Comparison of ENCODE assay signal across 14 cellular contexts in the genomic region with DNA sequence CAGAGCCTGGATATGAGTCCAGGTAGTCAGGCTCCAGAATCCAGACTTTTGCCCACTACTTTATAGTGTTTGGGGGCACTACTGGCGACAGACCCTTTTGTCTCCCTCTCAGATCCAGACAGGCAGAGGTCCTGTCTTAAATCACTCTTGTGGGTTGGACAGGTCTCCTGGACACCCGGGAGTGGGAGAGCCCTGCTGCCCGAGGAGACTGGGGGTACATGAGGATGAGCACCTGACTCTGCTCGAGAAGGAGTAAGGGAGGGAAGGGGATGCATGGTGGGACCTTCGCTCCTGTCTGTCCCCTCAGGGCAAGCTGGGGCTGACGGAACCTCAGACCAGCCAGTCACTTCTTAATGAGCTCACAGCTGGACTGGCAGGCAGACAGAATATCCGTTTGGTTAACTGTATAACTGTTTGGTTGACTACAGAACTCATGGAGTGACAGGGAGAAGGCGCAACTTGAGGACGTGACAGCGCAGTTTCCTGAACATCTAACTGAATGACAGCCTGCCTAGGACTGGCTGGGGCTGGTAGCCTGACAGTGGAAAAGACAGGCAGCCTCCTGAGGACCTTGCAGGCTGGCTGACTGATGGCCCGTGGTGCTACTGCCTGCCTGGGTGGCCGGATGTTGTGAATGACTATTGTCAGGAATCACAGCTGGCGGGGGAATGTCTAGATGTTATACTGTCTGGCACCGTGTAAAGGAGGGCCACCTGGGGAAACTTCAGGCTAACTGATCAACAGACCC. TPM values are rescaled to one million over a fixed set of nuclear protein-coding genes. Genes with fewer than 3 reads are reported as not detected.
DNase-seq lines count a peak whose midpoint lies in the region; ATAC-seq, FAIRE-seq and TF ChIP-seq lines count a peak whose summit lies in the region.
"Had no signal": no experiment of that assay in that cellular context is flagged by ENCODE, and none has a peak within 500 bp of the region (broad histone marks: within the 10 kb centered on the region; RNA-seq: fewer than 3 reads in every experiment).

No MANE protein-coding gene starts in this region.

- no peaks in the 10 kb centered on the region for H3K27me3 ChIP-seq in HepG2 (ENCODE audit: control insufficient read depth in 1 of 2, insufficient read depth in 2 of 2, low read length in 2 of 2)
- no peaks in the 10 kb centered on the region for H3K27me3 ChIP-seq in right lobe of liver
- no peaks in the 10 kb centered on the region for H3K27me3 ChIP-seq in keratinocyte (ENCODE audit: control insufficient read depth, extremely low read depth, insufficient read depth, low read length)
- peaks cover 0 to 4% of the 10 kb centered on the region in 2 donors for H3K27me3 ChIP-seq in tibial nerve
- H3K27me3 ChIP-seq: vagina had no signal

- H3K4me1 ChIP-seq in HepG2 (ENCODE audit: insufficient read depth, low read length) (peaks cover 17% of the 10 kb centered on the region), right lobe of liver (no peaks in the 10 kb centered on the region), keratinocyte (ENCODE audit: control insufficient read depth, extremely low read depth, insufficient read depth, low read length) (peaks cover 8% of the 10 kb centered on the region), tibial nerve (peaks cover 0 to 19% (median 0%) of the 10 kb centered on the region in 4 donors)

- H3K4me1 Mint-ChIP-seq in WTC11, result peaks cover 40% of the 10 kb centered on the region

- H3K4me2 ChIP-seq in HepG2 (ENCODE audit: low read depth, low read length) (peak overlapping the region; percentile 98), keratinocyte (ENCODE audit: control insufficient read depth, extremely low read depth, insufficient read depth, low read depth, low read length) (no peak overlapping the region)

- H3K36me3 ChIP-seq in HepG2 (replicated peaks in 1 of 2; ENCODE audit: control insufficient read depth in 1 of 2, insufficient read depth in 2 of 2, low read length in 2 of 2) (peaks cover 0 to 4% of the 10 kb centered on the region in 2 experiments; a peak in 1 of 5 replicates), right lobe of liver (no peaks in the 10 kb centered on the region), keratinocyte (ENCODE audit: control insufficient read depth in 2 of 2, extremely low read depth in 1 of 2, insufficient read depth in 2 of 2, low read length in 2 of 2) (peaks cover 0 to 2% of the 10 kb centered on the region in 2 experiments), tibial nerve (peaks cover 0 to 12% (median 0%) of the 10 kb centered on the region in 3 donors)
- H3K36me3 ChIP-seq: vagina had no signal

- WGBS in HepG2 (ENCODE audit: low lambda C conversion rate), result no CpG with 5 or more reads among the region's 14 CpGs
- WGBS in right lobe of liver (ENCODE audit: insufficient coverage, low coverage, low lambda C conversion rate, missing lambda C conversion rate), result 55% methylated on average over 6 of the region's 14 CpGs
- 49 to 60% methylated on average over 5 to 14 of the region's 14 CpGs for WGBS in tibial nerve, 2 donors

- no peaks in the 10 kb centered on the region for H4K20me1 ChIP-seq in HepG2 (ENCODE audit: insufficient read depth, low read length)
- H4K20me1 ChIP-seq in keratinocyte (ENCODE audit: control insufficient read depth, extremely low read depth, insufficient read depth, low read length), result no peaks in the 10 kb centered on the region

- no peak for TF ChIP-seq RAD21 in HepG2 (CRISPR knock-in tag; IDR thresholded peaks at IDR 0.05)

- TF ChIP-seq EP300 in HepG2 (IDR thresholded peaks at IDR 0.05; ENCODE audit: low read depth in 2 of 2, low read length in 2 of 2) (no peak), HepG2 (CRISPR knock-in tag; IDR thresholded peaks at IDR 0.05; ENCODE audit: borderline replicate concordance) (no peak), tibial nerve (IDR thresholded peaks at IDR 0.05) (no peak)

- H3K27ac ChIP-seq in HepG2 (ENCODE audit: extremely low read length, insufficient read depth, low read length) (no peak overlapping the region), right lobe of liver (no peak overlapping the region), keratinocyte (ENCODE audit: control insufficient read depth, insufficient read depth, low read length) (no peak overlapping the region), tibial nerve (peak overlapping the region; percentile 89 to 96 (median 90))

- H2AFZ ChIP-seq in HepG2 (ENCODE audit: low read length) (no peak overlapping the region), keratinocyte (ENCODE audit: control insufficient read depth, low read length) (peak overlapping the region; percentile 3)

- TF ChIP-seq CTCF in HepG2 (CRISPR knock-in tag; IDR thresholded peaks at IDR 0.05), result no peak
- no peak for TF ChIP-seq CTCF in right lobe of liver (IDR thresholded peaks at IDR 0.05)
- no peak for TF ChIP-seq CTCF in WTC11 (IDR thresholded peaks at IDR 0.05)
- no peak for TF ChIP-seq CTCF in keratinocyte (optimal IDR thresholded peaks at IDR 0.05 in 1 of 3, IDR thresholded peaks at IDR 0.05 in 1 of 3, conservative IDR thresholded peaks at IDR 0.05 in 1 of 3; ENCODE audit: extremely low read depth in 1 of 3, insufficient read depth in 2 of 3, low read length in 3 of 3)
- TF ChIP-seq CTCF in tibial nerve (IDR thresholded peaks at IDR 0.05), result no peak

- no peaks in the 10 kb centered on the region for H3K9me3 Mint-ChIP-seq in WTC11

- BruUV-seq in HepG2 (replicated peaks; lab: Mats Ljungman, UMichigan), result no TSS peak

- no peak for TF ChIP-seq POLR2A in HepG2 (IDR thresholded peaks at IDR 0.05; ENCODE audit: insufficient read depth in 1 of 2, low read depth in 2 of 2, low read length in 2 of 2)
- TF ChIP-seq POLR2A in right lobe of liver (IDR thresholded peaks at IDR 0.05), result no peak
- no peak for TF ChIP-seq POLR2A in tibial nerve (IDR thresholded peaks at IDR 0.05)

- FAIRE-seq in HepG2 (lab: Jason Lieb, UNC), result no peak
- FAIRE-seq in keratinocyte (lab: Jason Lieb, UNC), result peak; percentile 23
- no peak for FAIRE-seq in urothelium cell line (lab: Jason Lieb, UNC)
- FAIRE-seq: HTR-8/SVneo had no signal

- peak overlapping the region; percentile 68 for H3K9ac ChIP-seq in HepG2 (ENCODE audit: insufficient read depth, low read depth, low read length)
- no peak overlapping the region for H3K9ac ChIP-seq in keratinocyte (ENCODE audit: control insufficient read depth, extremely low read depth, insufficient read depth, low read length)

- intact Hi-C loops in HepG2 (cut with micrococcal nuclease; ENCODE audit: unreplicated experiment) (no loop called here), right lobe of liver (cut with DNase I) (no loop called here)

- H3K79me2 ChIP-seq in HepG2 (ENCODE audit: insufficient read depth, low read length), result peaks cover 5% of the 10 kb centered on the region
- peaks cover 14% of the 10 kb centered on the region for H3K79me2 ChIP-seq in keratinocyte (ENCODE audit: control insufficient read depth, insufficient read depth, low read length)

- peak; percentile 28 for ATAC-seq in HepG2
- ATAC-seq in right lobe of liver, result no peak
- ATAC-seq in WTC11, result no peak

- DNase-seq in HepG2 (ENCODE audit: low spot score) (no peak), right lobe of liver (no peak), WTC11 (ENCODE audit: low spot score) (no peak), keratinocyte (ENCODE audit: low read depth, low spot score) (no peak), tibial nerve (ENCODE audit: low spot score in 2 of 2) (no peak), urothelium cell line (ENCODE audit: low spot score) (no peak), SW 1271 (lab: John Stamatoyannopoulos, UW) (no peak)
- no peak for DNase-seq in stimulated activated CD4-positive, alpha-beta T cell treated with anti-CD3 and anti-CD28 coated beads, Interleukin-4, amount 100 ng/mL, for 4 hours
- DNase-seq: HCEC 1CT; midbrain; NCI-H446; stimulated activated CD4-positive, alpha-beta T cell treated with anti-CD3 and anti-CD28 coated beads, Interleukin-2, amount 100 ng/mL, for 48 hours had no signal

- H3K27me3 Mint-ChIP-seq in WTC11 (ENCODE audit: low read depth), result no peaks in the 10 kb centered on the region; the same call in 1 of the 2 replicates

- peak overlapping the region; percentile 84 for H3K4me3 Mint-ChIP-seq in WTC11

- H3K4me3 ChIP-seq in HepG2 (replicated peaks in 1 of 3; ENCODE audit: insufficient read depth in 1 of 3, low read depth in 2 of 3, low read length in 3 of 3) (peak overlapping the region in 2 of 3 experiments; percentile 62 to 75; a peak in 4 of 6 replicates), right lobe of liver (peak overlapping the region in 1 of 3 donors; percentile 61), keratinocyte (ENCODE audit: control insufficient read depth in 2 of 3, extremely low read depth in 1 of 3, insufficient read depth in 2 of 3, low read depth in 1 of 3, low read length in 3 of 3) (no peak overlapping the region), tibial nerve (no peak overlapping the region)

- in situ Hi-C loops in HepG2 (cut with HindIII; ENCODE audit: extremely low pct_ligation_motif_present, low pct_unique_long_range_greater_than_20kb), result no loop called here

- CTCF ChIA-PET in HepG2 (lab: Yijun Ruan, JAX; ENCODE audit: low intra/inter-chr PET ratio, low total read pairs) (no interaction called here), WTC11 (lab: Charles Lee) (interaction anchor here (1.1 to 1.8 kb wide), 2 partner anchors 12 to 47 kb away, joined by 3 to 6 read pairs; a partner anchor contains a TSS)

- H3K9me1 ChIP-seq in keratinocyte (ENCODE audit: control insufficient read depth, extremely low read depth, insufficient read depth, low read length), result no peaks in the 10 kb centered on the region

- dilution Hi-C loops in keratinocyte (cut with MboI; ENCODE audit: extremely low pct_ligation_motif_present, low sequenced_read_pairs), result no loop called here

- POLR2A ChIA-PET in HepG2 (lab: Yijun Ruan, JAX) (interaction anchor here (2.0 to 2.5 kb wide), 4 partner anchors 17 to 42 kb away, joined by 11 to 35 read pairs (median 12); no protein-coding TSS in a partner anchor), WTC11 (lab: Charles Lee) (no interaction called here)

- H3K36me3 Mint-ChIP-seq in WTC11, result peaks cover 8% of the 10 kb centered on the region

- peak overlapping the region; percentile 57; the same call in 1 of the 2 replicates for H3K27ac Mint-ChIP-seq in WTC11

- no peaks in the 10 kb centered on the region for H3K9me3 ChIP-seq in HepG2 (ENCODE audit: low read length)
- no peaks in the 10 kb centered on the region for H3K9me3 ChIP-seq in right lobe of liver
- H3K9me3 ChIP-seq in keratinocyte (ENCODE audit: control insufficient read depth, low read depth, low read length), result no peaks in the 10 kb centered on the region
- no peaks in the 10 kb centered on the region for H3K9me3 ChIP-seq in tibial nerve
- H3K9me3 ChIP-seq: vagina had no signal

RNA-seq across cellular contexts. Expression of a gene that starts 1.6 kb away (rescaled TPM):
- total RNA-seq in HepG2 (2016; rRNA removed; fragmentation: Illumina TruSeq; extraction: Trizol), result 9.9 and 10.1 TPM in 2 replicates
- 1.2 and 1.6 TPM in 2 replicates for total RNA-seq in HepG2 (2016; cell fraction: cytosol; rRNA removed; fragmentation: Illumina TruSeq; extraction: Trizol; ENCODE audit: low read depth)
- total RNA-seq in HepG2 (2016; cell fraction: insoluble cytoplasmic fraction; rRNA removed; fragmentation: Illumina TruSeq; extraction: Trizol), result 9.2 and 10.1 TPM in 2 replicates
- 5.1 and 5.5 TPM in 2 replicates for total RNA-seq in HepG2 (2016; cell fraction: membrane; rRNA removed; fragmentation: Illumina TruSeq; extraction: Trizol)
- 7.0 and 7.4 TPM in 2 replicates for total RNA-seq in HepG2 (2016; cell fraction: nucleus; rRNA removed; fragmentation: Illumina TruSeq; extraction: Trizol)
- 3.2 and 5.2 TPM in 2 replicates for polyA plus RNA-seq in HepG2 (2011; rRNA removed)
- 2.8 and 5.0 TPM in 2 replicates for polyA plus RNA-seq in HepG2 (2011; cell fraction: cytosol; rRNA removed)
- polyA plus RNA-seq in HepG2 (2011; cell fraction: nucleus; rRNA removed), result 5.5 and 9.7 TPM in 2 replicates
- polyA plus RNA-seq in HepG2 (2012), result 2.7 and 4.7 TPM in 2 replicates
- 1.3 and 1.5 TPM in 2 replicates for polyA plus RNA-seq in HepG2 (2016; cell fraction: cytosol; fragmentation: Illumina TruSeq; extraction: Trizol; ENCODE audit: low read depth)
- polyA plus RNA-seq in HepG2 (2016; cell fraction: insoluble cytoplasmic fraction; fragmentation: Illumina TruSeq; extraction: Trizol; ENCODE audit: low read depth), result 8.6 and 12.5 TPM in 2 replicates
- polyA plus RNA-seq in HepG2 (2016; cell fraction: membrane; fragmentation: Illumina TruSeq; extraction: Trizol; ENCODE audit: low read depth), result 3.6 and 3.7 TPM in 2 replicates
- 13.6 and 14.6 TPM in 2 replicates for polyA plus RNA-seq in HepG2 (2016; cell fraction: nucleus; fragmentation: Illumina TruSeq; extraction: Trizol; ENCODE audit: insufficient read depth, low read depth)
- polyA minus RNA-seq in HepG2 (2011; rRNA and poly(A)+ RNA removed; ENCODE audit: low replicate concordance), result 9.3 and 68.5 TPM in 2 replicates
- 3.1 and 5.0 TPM in 2 replicates for polyA minus RNA-seq in HepG2 (2011; cell fraction: cytosol; rRNA and poly(A)+ RNA removed)
- 3.9 and 4.2 TPM in 2 replicates for polyA minus RNA-seq in HepG2 (2011; cell fraction: nucleus; rRNA and poly(A)+ RNA removed)
- total RNA-seq in right lobe of liver, result 10 to 100 TPM in 1 of 6 experiments, 1 to 10 TPM in 5; 2.2 to 10.8 (median 3.5) TPM
- total RNA-seq in WTC11 (2021), result 14.2 to 16.5 TPM (median 16.4 TPM) in 3 replicates
- polyA plus RNA-seq in keratinocyte, result 3.1 to 9.4 TPM (median 4.9 TPM) in 3 replicates
- polyA plus RNA-seq in keratinocyte (2011; ENCODE audit: low read depth), result 0.60 TPM
- polyA plus RNA-seq in keratinocyte (2011; cell fraction: cytosol; rRNA removed), result 2.6 and 4.6 TPM in 2 replicates
- 6.5 and 8.2 TPM in 2 replicates for polyA plus RNA-seq in keratinocyte (2011; cell fraction: nucleus; rRNA removed)
- 1.7 and 8.4 TPM in 2 replicates for polyA plus RNA-seq in keratinocyte (2012; ENCODE audit: low replicate concordance)
- polyA minus RNA-seq in keratinocyte, result 4.8 to 12.8 TPM (median 6.7 TPM) in 3 replicates
- polyA minus RNA-seq in keratinocyte (2011; cell fraction: cytosol; rRNA and poly(A)+ RNA removed), result 5.4 TPM
- polyA minus RNA-seq in keratinocyte (2011; cell fraction: nucleus; rRNA and poly(A)+ RNA removed), result 4.4 and 4.8 TPM in 2 replicates
- 10 to 100 TPM in 1 of 4 donors, 1 to 10 TPM in 3; 4.2 to 10.0 (median 5.2) TPM for total RNA-seq in tibial nerve

RNA-seq across cellular contexts. Expression of a gene that starts 11.4 kb away (rescaled TPM):
- not detected in 2 replicates for total RNA-seq in HepG2 (2016; rRNA removed; fragmentation: Illumina TruSeq; extraction: Trizol)
- total RNA-seq in HepG2 (2016; cell fraction: cytosol; rRNA removed; fragmentation: Illumina TruSeq; extraction: Trizol; ENCODE audit: low read depth), result not detected in 2 replicates
- not detected in 2 replicates for total RNA-seq in HepG2 (2016; cell fraction: insoluble cytoplasmic fraction; rRNA removed; fragmentation: Illumina TruSeq; extraction: Trizol)
- total RNA-seq in HepG2 (2016; cell fraction: membrane; rRNA removed; fragmentation: Illumina TruSeq; extraction: Trizol), result not detected in 2 replicates
- not detected in 2 replicates for total RNA-seq in HepG2 (2016; cell fraction: nucleus; rRNA removed; fragmentation: Illumina TruSeq; extraction: Trizol)
- polyA plus RNA-seq in HepG2 (2011; rRNA removed), result 0.11 and 0.18 TPM in 2 replicates
- 0.03 TPM in 1 of 2 replicates, not detected in the other for polyA plus RNA-seq in HepG2 (2011; cell fraction: cytosol; rRNA removed)
- polyA plus RNA-seq in HepG2 (2011; cell fraction: nucleus; rRNA removed), result 0.21 and 0.54 TPM in 2 replicates
- 0.21 TPM in 2 replicates for polyA plus RNA-seq in HepG2 (2012)
- not detected in 2 replicates for polyA plus RNA-seq in HepG2 (2016; cell fraction: cytosol; fragmentation: Illumina TruSeq; extraction: Trizol; ENCODE audit: low read depth)
- polyA plus RNA-seq in HepG2 (2016; cell fraction: insoluble cytoplasmic fraction; fragmentation: Illumina TruSeq; extraction: Trizol; ENCODE audit: low read depth), result not detected in 2 replicates
- polyA plus RNA-seq in HepG2 (2016; cell fraction: membrane; fragmentation: Illumina TruSeq; extraction: Trizol; ENCODE audit: low read depth), result not detected in 2 replicates
- polyA plus RNA-seq in HepG2 (2016; cell fraction: nucleus; fragmentation: Illumina TruSeq; extraction: Trizol; ENCODE audit: insufficient read depth, low read depth), result not detected in 2 replicates
- 0.08 and 0.09 TPM in 2 replicates for polyA minus RNA-seq in HepG2 (2011; rRNA and poly(A)+ RNA removed; ENCODE audit: low replicate concordance)
- not detected in 2 replicates for polyA minus RNA-seq in HepG2 (2011; cell fraction: cytosol; rRNA and poly(A)+ RNA removed)
- polyA minus RNA-seq in HepG2 (2011; cell fraction: nucleus; rRNA and poly(A)+ RNA removed), result not detected in 2 replicates
- total RNA-seq in right lobe of liver, result 1 to 10 TPM; 2.4 to 7.2 (median 4.8) TPM
- 0.79 to 1.6 TPM (median 0.96 TPM) in 3 replicates for total RNA-seq in WTC11 (2021)
- 0.05 to 0.09 TPM (median 0.07 TPM) in 3 replicates for polyA plus RNA-seq in keratinocyte
- 1.1 TPM for polyA plus RNA-seq in keratinocyte (2011; ENCODE audit: low read depth)
- 0.10 TPM in 1 of 2 replicates, not detected in the other for polyA plus RNA-seq in keratinocyte (2011; cell fraction: cytosol; rRNA removed)
- 0.61 and 1.6 TPM in 2 replicates for polyA plus RNA-seq in keratinocyte (2011; cell fraction: nucleus; rRNA removed)
- polyA plus RNA-seq in keratinocyte (2012; ENCODE audit: low replicate concordance), result 0.16 and 0.17 TPM in 2 replicates
- not detected in 3 replicates for polyA minus RNA-seq in keratinocyte
- not detected for polyA minus RNA-seq in keratinocyte (2011; cell fraction: cytosol; rRNA and poly(A)+ RNA removed)
- not detected in 2 replicates for polyA minus RNA-seq in keratinocyte (2011; cell fraction: nucleus; rRNA and poly(A)+ RNA removed)
- 10 to 100 TPM in 2 of 4 donors, 1 to 10 TPM in 2; 3.1 to 32.7 (median 9.8) TPM for total RNA-seq in tibial nerve

Comparison
In these comparisons a context has a peak if more than half of its experiments do, and no peak if none do; other contexts are left out.
1. H3K27ac ChIP-seq: peak in tibial nerve (4 of 4); none in HepG2 (single experiment), right lobe of liver (0 of 3) and keratinocyte (single experiment).
2. H3K4me3 ChIP-seq: peak in HepG2 (2 of 3); none in keratinocyte (0 of 3) and tibial nerve (0 of 4).